Comparison of ENCODE assay signal across 8 cellular contexts in the genomic region with DNA sequence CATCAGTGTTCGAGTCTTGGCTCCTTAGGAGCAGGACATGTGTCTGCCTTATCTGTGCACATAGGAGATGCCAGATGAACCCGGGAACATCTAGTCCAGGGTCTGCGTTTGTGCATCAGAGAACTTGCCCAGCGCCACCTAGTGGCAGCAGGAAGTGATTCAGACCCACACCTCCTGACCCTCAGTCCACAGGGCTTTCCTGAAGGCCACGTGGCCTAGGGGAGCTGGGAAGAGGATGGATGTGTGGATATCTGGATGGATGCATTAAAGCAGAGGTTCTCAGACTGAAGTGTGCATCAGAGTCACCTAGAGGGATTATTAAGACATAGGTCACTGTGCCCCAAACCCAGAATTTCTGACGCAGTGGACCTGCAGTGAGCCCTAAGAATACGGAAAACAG. TPM values are rescaled to one million over a fixed set of nuclear protein-coding genes. Genes with fewer than 3 reads are reported as not detected.
DNase-seq lines count a peak whose midpoint lies in the region; ATAC-seq and TF ChIP-seq lines count a peak whose summit lies in the region.

No MANE protein-coding gene starts in this region.

- H3K4me1 ChIP-seq in hepatocyte (ENCODE audit: insufficient read depth): no peaks in the 10 kb centered on the region

- WGBS in hepatocyte (ENCODE audit: low lambda C conversion rate, missing lambda C conversion rate): 62% methylated on average over 7 of the region's 7 CpGs

- H3K36me3 ChIP-seq in hepatocyte (replicated peaks; ENCODE audit: insufficient read depth, low read depth): no peaks in the 10 kb centered on the region

- H3K27ac ChIP-seq in hepatocyte: peak overlapping the region; percentile 68

- no peaks in the 10 kb centered on the region for H4K20me1 ChIP-seq in hepatocyte (ENCODE audit: insufficient read depth, poor library complexity, severe bottlenecking)

- TF ChIP-seq CTCF in hepatocyte (IDR thresholded peaks at IDR 0.05; ENCODE audit: poor library complexity): peak; percentile 49

- H3K27me3 Mint-ChIP-seq in activated naive CD8-positive, alpha-beta T cell treated with anti-CD3 and anti-CD28 coated beads, Interleukin-2, amount 10 ng/mL, durations not matched to agents 7 days and 5 days: no peaks in the 10 kb centered on the region

- no peaks in the 10 kb centered on the region for H3K9me3 ChIP-seq in hepatocyte (ENCODE audit: low read depth)

- no peak overlapping the region for H3K4me3 Mint-ChIP-seq in activated naive CD8-positive, alpha-beta T cell treated with anti-CD3 and anti-CD28 coated beads, Interleukin-2, amount 10 ng/mL, durations not matched to agents 7 days and 5 days

- DNase-seq in NCI-H1436 (lab: John Stamatoyannopoulos, UW) (peak; percentile 50), NCI-H1436 treated with DMSO at 0.1 percent for 48 hours (lab: John Stamatoyannopoulos, UW) (no peak), RKO (ENCODE audit: low spot score) (peak; percentile 40), hepatocyte (ENCODE audit: low spot score) (peak; percentile 63)
- peak; percentile 42 for DNase-seq in activated naive CD8-positive, alpha-beta T cell treated with anti-CD3 and anti-CD28 coated beads, Interleukin-2, amount 10 ng/mL, durations not matched to agents 7 days and 5 days
- DNase-seq in stimulated activated CD4-positive, alpha-beta T cell treated with anti-CD3 and anti-CD28 coated beads, Interleukin-1b, Interleukin-23, amount 100 ng/mL, for 48 hours: peak; percentile 39

- no peak overlapping the region for H2AFZ ChIP-seq in hepatocyte

- no peaks in the 10 kb centered on the region for H3K9me2 ChIP-seq in hepatocyte (replicated peaks; ENCODE audit: insufficient read depth)

- H3K27me3 ChIP-seq in hepatocyte: no peaks in the 10 kb centered on the region

- H3K79me2 ChIP-seq in hepatocyte: no peaks in the 10 kb centered on the region

- POLR2A ChIA-PET in activated naive CD8-positive, alpha-beta T cell treated with anti-CD3 and anti-CD28 coated beads, Interleukin-2, amount 10 ng/mL, durations not matched to agents 7 days and 5 days (lab: Charles Lee): no interaction called here

- no peaks in the 10 kb centered on the region for H3K36me3 Mint-ChIP-seq in activated naive CD8-positive, alpha-beta T cell treated with anti-CD3 and anti-CD28 coated beads, Interleukin-2, amount 10 ng/mL, durations not matched to agents 7 days and 5 days

- no peak overlapping the region for H3K4me3 ChIP-seq in hepatocyte

- H3K27ac Mint-ChIP-seq in activated naive CD8-positive, alpha-beta T cell treated with anti-CD3 and anti-CD28 coated beads, Interleukin-2, amount 10 ng/mL, durations not matched to agents 7 days and 5 days: no peak overlapping the region

- no peaks in the 10 kb centered on the region for H3K4me1 Mint-ChIP-seq in activated naive CD8-positive, alpha-beta T cell treated with anti-CD3 and anti-CD28 coated beads, Interleukin-2, amount 10 ng/mL, durations not matched to agents 7 days and 5 days

- no peak overlapping the region for H3K4me2 ChIP-seq in hepatocyte

- ATAC-seq in HG03432 (IDR thresholded peaks at IDR 0.05; ENCODE audit: unreplicated experiment) (peak; percentile 59), HG03097 (IDR thresholded peaks at IDR 0.05; ENCODE audit: low FRiP score, unreplicated experiment) (no peak)
- no peak for ATAC-seq in activated naive CD8-positive, alpha-beta T cell treated with anti-CD3 and anti-CD28 coated beads, Interleukin-2, amount 10 ng/mL, durations not matched to agents 7 days and 5 days (ENCODE audit: low read depth)

- H3K9me3 Mint-ChIP-seq in activated naive CD8-positive, alpha-beta T cell treated with anti-CD3 and anti-CD28 coated beads, Interleukin-2, amount 10 ng/mL, durations not matched to agents 7 days and 5 days: no peaks in the 10 kb centered on the region

RNA-seq across cellular contexts. Expression of a gene that starts 37.3 kb away (rescaled TPM):
- under 1 TPM in 1 of 2 experiments, not detected in 1; 0.28 TPM for total RNA-seq in activated naive CD8-positive, alpha-beta T cell treated with anti-CD3 and anti-CD28 coated beads, Interleukin-2, amount 10 ng/mL, durations not matched to agents 7 days and 5 days
- total RNA-seq in hepatocyte: 10.8 and 16.4 TPM in 2 replicates
- 18.0 and 28.6 TPM in 2 replicates for polyA plus RNA-seq in hepatocyte
